Comparison of ENCODE assay signal across 17 cellular contexts in genomic region chr10:24574578-24575155, GRCh38.
A peak's percentile ranks its signal among the peaks of the same experiment; 100 is the strongest.
DNase-seq lines count a peak whose midpoint lies in the region; ATAC-seq, FAIRE-seq and TF ChIP-seq lines count a peak whose summit lies in the region.
"Had no signal": no experiment of that assay in that cellular context is flagged by ENCODE, and none has a peak within 500 bp of the region (broad histone marks: within the 10 kb centered on the region; RNA-seq: fewer than 3 reads in every experiment).

No MANE protein-coding gene starts in this region.

- no peak overlapping the region for H3K4me2 ChIP-seq in SK-N-SH
- H3K4me2 ChIP-seq in H1 (ENCODE audit: insufficient read depth in 1 of 2, low read depth in 2 of 2, low read length in 2 of 2) = no peak overlapping the region
- H3K4me2 ChIP-seq: BLaER1 treated with 17β-estradiol and CSF1 and Interleukin-3, amounts not matched to agents 10 nM and 100 nM had no signal

- no peak overlapping the region for H3K23ac ChIP-seq in H1 (ENCODE audit: insufficient read length)

- no peak overlapping the region for H2BK12ac ChIP-seq in H1 (ENCODE audit: low read depth, low read length)

- TF ChIP-seq POLR2A in H1 (IDR thresholded peaks at IDR 0.05; ENCODE audit: control extremely low read depth in 1 of 2, low read depth in 2 of 2, low read length in 2 of 2) = no peak

- DNase-seq in SK-N-SH = no peak
- no peak for DNase-seq in HFFc6
- DNase-seq in H1 (ENCODE audit: low read depth in 1 of 2, low spot score in 2 of 2) = no peak
- DNase-seq in retinal pigment epithelial cell (ENCODE audit: low read depth) = no peak
- DNase-seq in HPDE6-E6E7 (ENCODE audit: extremely low spot score) = no peak
- DNase-seq in NCI-H187 treated with DMSO at 0.1 percent for 48 hours (lab: John Stamatoyannopoulos, UW) = no peak
- DNase-seq: CD8-positive, alpha-beta memory T cell; KBM-7; NCI-H1092 treated with DMSO at 0.1 percent for 48 hours; NCI-H510A treated with DMSO at 0.1 percent for 48 hours; NCI-H82; Peyer's patch; SHP77 had no signal

- H2AK5ac ChIP-seq in H1 (ENCODE audit: low read depth, low read length) = no peak overlapping the region

- peaks cover 7% of the 10 kb centered on the region for H3K27me3 Mint-ChIP-seq in HFFc6 (ENCODE audit: insufficient read depth)

- no peak overlapping the region for H3K4me3 ChIP-seq in SK-N-SH (ENCODE audit: low read depth in 2 of 2, low read length in 1 of 2)
- no peak overlapping the region for H3K4me3 ChIP-seq in H1 (ENCODE audit: extremely low read depth in 1 of 4, insufficient read depth in 2 of 4, low read depth in 3 of 4, low read length in 4 of 4)
- H3K4me3 ChIP-seq in retinal pigment epithelial cell (ENCODE audit: low read length) = no peak overlapping the region
- H3K4me3 ChIP-seq: BLaER1 treated with 17β-estradiol and CSF1 and Interleukin-3, amounts not matched to agents 10 nM and 100 nM; Peyer's patch had no signal

- no peaks in the 10 kb centered on the region for H3K9me3 Mint-ChIP-seq in HFFc6
- H3K9me3 Mint-ChIP-seq: CD8-positive, alpha-beta memory T cell had no signal

- no peaks in the 10 kb centered on the region for H3K9me3 ChIP-seq in SK-N-SH
- H3K9me3 ChIP-seq in H1 (ENCODE audit: insufficient read depth in 2 of 2, low read depth in 1 of 2, low read length in 1 of 2) = no peaks in the 10 kb centered on the region
- H3K9me3 ChIP-seq: Peyer's patch had no signal

- H3K9me2 ChIP-seq in SK-N-SH = no peaks in the 10 kb centered on the region

- TF ChIP-seq CTCF in SK-N-SH (IDR thresholded peaks at IDR 0.05) (no peak), HFFc6 (IDR thresholded peaks at IDR 0.05) (0 out of 2 replicates have a peak, but pooled peaks have one; percentile 11), H1 (IDR thresholded peaks at IDR 0.05; ENCODE audit: control extremely low read depth in 1 of 3, insufficient read depth in 1 of 3, low read depth in 1 of 3, low read length in 3 of 3) (peak in 2 of 3 experiments; percentile 11 to 25; a peak in 2 of 4 replicates), retinal pigment epithelial cell (conservative IDR thresholded peaks at IDR 0.05; ENCODE audit: low read depth, low read length) (peak; percentile 2)

- POLR2A ChIA-PET in SK-N-SH (lab: Yijun Ruan, JAX) (no interaction called here), H1 (lab: Charles Lee; ENCODE audit: partially characterized antibody) (no interaction called here)

- H3K9ac ChIP-seq in SK-N-SH (no peak overlapping the region), H1 (replicated peaks in 1 of 4; ENCODE audit: extremely low read depth in 1 of 4, low read depth in 3 of 4, low read length in 3 of 4) (no peak overlapping the region)
- H3K9ac ChIP-seq: BLaER1 treated with 17β-estradiol and CSF1 and Interleukin-3, amounts not matched to agents 10 nM and 100 nM had no signal

- TF ChIP-seq EP300 in SK-N-SH (IDR thresholded peaks at IDR 0.05; ENCODE audit: borderline replicate concordance in 1 of 2, low read depth in 1 of 2, low read length in 1 of 2) = no peak
- no peak for TF ChIP-seq EP300 in H1 (IDR thresholded peaks at IDR 0.05; ENCODE audit: borderline replicate concordance in 1 of 2, low read depth in 2 of 2, low read length in 2 of 2)

- no peaks in the 10 kb centered on the region for H3K23me2 ChIP-seq in H1 (ENCODE audit: low read depth, low read length)

- H3K27ac ChIP-seq in SK-N-SH (ENCODE audit: low read depth in 2 of 2, low read length in 1 of 2) (no peak overlapping the region), H1 (ENCODE audit: low read depth, low read length) (no peak overlapping the region)
- H3K27ac ChIP-seq: 22Rv1; BLaER1 treated with 17β-estradiol and CSF1 and Interleukin-3, amounts not matched to agents 10 nM and 100 nM; Peyer's patch had no signal

- no peak overlapping the region for H4K5ac ChIP-seq in H1 (ENCODE audit: insufficient read length, low read depth, low read length)

- no peak for FAIRE-seq in H1 (lab: Jason Lieb, UNC)

- TF ChIP-seq RAD21 in SK-N-SH (IDR thresholded peaks at IDR 0.05; ENCODE audit: low read length) (no peak), H1 (IDR thresholded peaks at IDR 0.05 in 1 of 2, conservative IDR thresholded peaks at IDR 0.05 in 1 of 2; ENCODE audit: low read depth in 2 of 2, low read length in 2 of 2) (no peak)

- CTCF ChIA-PET in SK-N-SH (lab: Yijun Ruan, JAX) = no interaction called here
- CTCF ChIA-PET in H1 (lab: Charles Lee; ENCODE audit: partially characterized antibody) = interaction anchor here (0.6 to 0.7 kb wide), 2 partner anchors 14 to 255 kb away, joined by 3 read pairs; no protein-coding TSS in a partner anchor

- H2BK5ac ChIP-seq in H1 (ENCODE audit: low read depth, low read length) = no peak overlapping the region

- H2BK15ac ChIP-seq in H1 (ENCODE audit: low read length) = no peak overlapping the region

- H3K4me1 ChIP-seq in SK-N-SH (ENCODE audit: control insufficient read depth in 1 of 2, insufficient read depth in 2 of 2, low read depth in 1 of 2, low read length in 1 of 2) (no peaks in the 10 kb centered on the region; a peak in 1 of 4 replicates), H1 (replicated peaks in 1 of 4; ENCODE audit: control insufficient read depth in 3 of 4, insufficient read depth in 4 of 4, low read length in 3 of 4) (peaks cover 0 to 2% (median 0%) of the 10 kb centered on the region in 4 experiments; a peak in 2 of 7 replicates)
- H3K4me1 ChIP-seq: BLaER1 treated with 17β-estradiol and CSF1 and Interleukin-3, amounts not matched to agents 10 nM and 100 nM; Peyer's patch had no signal

- ATAC-seq in SK-N-SH treated with all-trans-retinoic acid at 6 μM for 48 hours = peak; percentile 23; the same call in 1 of the 3 replicates
- ATAC-seq in HG03097 (IDR thresholded peaks at IDR 0.05; ENCODE audit: low FRiP score, unreplicated experiment) = no peak

- H2BK120ac ChIP-seq in H1 (replicated peaks; ENCODE audit: low read depth, low read length) = no peak overlapping the region

- no peak overlapping the region for H3K4ac ChIP-seq in H1 (replicated peaks; ENCODE audit: insufficient read length, low read depth, low read length)

- no peak overlapping the region for H3K18ac ChIP-seq in H1 (ENCODE audit: extremely low read depth, low read length)

- H3K36me3 ChIP-seq in SK-N-SH (replicated peaks in 1 of 2; ENCODE audit: control insufficient read depth in 1 of 2, insufficient read depth in 2 of 2, low read length in 1 of 2) (no peaks in the 10 kb centered on the region), H1 (ENCODE audit: control insufficient read depth in 2 of 4, insufficient read depth in 4 of 4, low read length in 3 of 4) (no peaks in the 10 kb centered on the region)
- H3K36me3 ChIP-seq: BLaER1 treated with 17β-estradiol and CSF1 and Interleukin-3, amounts not matched to agents 10 nM and 100 nM; Peyer's patch had no signal

- no peak overlapping the region for H4K8ac ChIP-seq in H1 (ENCODE audit: extremely low read depth, insufficient read depth, low read length)

- H3K4me1 Mint-ChIP-seq in HFFc6 (ENCODE audit: low read depth) = peaks cover 12% of the 10 kb centered on the region

- no peaks in the 10 kb centered on the region for H3K79me1 ChIP-seq in H1 (ENCODE audit: low read depth, low read length)

- no peak overlapping the region for H4K91ac ChIP-seq in H1 (replicated peaks; ENCODE audit: insufficient read length, low read length)

- H3K79me2 ChIP-seq in SK-N-SH (ENCODE audit: insufficient read depth) = no peaks in the 10 kb centered on the region
- H3K79me2 ChIP-seq in H1 (ENCODE audit: control insufficient read depth in 1 of 2, insufficient read depth in 2 of 2, low read length in 2 of 2) = no peaks in the 10 kb centered on the region

- 93% methylated on average over 3 of the region's 3 CpGs for WGBS in SK-N-SH (ENCODE audit: low lambda C conversion rate)
- WGBS in H1 (ENCODE audit: extremely low coverage in 1 of 2, insufficient coverage in 1 of 2, insufficient read length in 1 of 2, insufficient replicate concordance in 2 of 2, low coverage in 1 of 2, low lambda C conversion rate in 2 of 2, missing lambda C conversion rate in 1 of 2), 2 experiments = 92% methylated on average over 3 of the region's 3 CpGs; no CpG with 5 or more reads in 1 of the 2 experiments

- H4K20me1 ChIP-seq in SK-N-SH (ENCODE audit: insufficient read depth) = no peaks in the 10 kb centered on the region
- H4K20me1 ChIP-seq in H1 (replicated peaks in 1 of 2; ENCODE audit: control insufficient read depth in 1 of 2, insufficient read depth in 2 of 2, low read length in 2 of 2) = no peaks in the 10 kb centered on the region
- H4K20me1 ChIP-seq: BLaER1 treated with 17β-estradiol and CSF1 and Interleukin-3, amounts not matched to agents 10 nM and 100 nM had no signal

- H3K27ac Mint-ChIP-seq in HFFc6 = no peak overlapping the region

- H2AFZ ChIP-seq in SK-N-SH (ENCODE audit: low read depth) = no peak overlapping the region
- H2AFZ ChIP-seq in H1 (ENCODE audit: low read length) = peak overlapping the region; percentile 8; the same call in 1 of the 2 replicates

- H3K36me3 Mint-ChIP-seq in HFFc6 (ENCODE audit: low read depth) = no peaks in the 10 kb centered on the region

- H3K56ac ChIP-seq in H1 (replicated peaks; ENCODE audit: insufficient read length, low read depth, low read length) = no peak overlapping the region

- H3F3A ChIP-seq in SK-N-SH (replicated peaks; ENCODE audit: insufficient read depth) = no peaks in the 10 kb centered on the region

- no peak overlapping the region for H2BK20ac ChIP-seq in H1 (ENCODE audit: low read length)

- H3K4me3 Mint-ChIP-seq in HFFc6 = no peak overlapping the region
- H3K4me3 Mint-ChIP-seq: CD8-positive, alpha-beta memory T cell had no signal

- H3K14ac ChIP-seq in H1 (ENCODE audit: insufficient read length) = no peak overlapping the region

- no peaks in the 10 kb centered on the region for H3K27me3 ChIP-seq in SK-N-SH (ENCODE audit: insufficient read depth)
- no peaks in the 10 kb centered on the region for H3K27me3 ChIP-seq in H1 (replicated peaks in 1 of 4; ENCODE audit: control insufficient read depth in 3 of 4, extremely low read depth in 1 of 4, insufficient read depth in 3 of 4, low read length in 3 of 4)
- H3K27me3 ChIP-seq: BLaER1 treated with 17β-estradiol and CSF1 and Interleukin-3, amounts not matched to agents 10 nM and 100 nM; Peyer's patch had no signal

TF ChIP-seq in SK-N-SH treated with all-trans-retinoic acid at 6 μM for 48 hours, 23 proteins besides CTCF, POLR2A, EP300 and RAD21 (continues in another document):
- TF ChIP-seq RARB (CRISPR knock-in tag; IDR thresholded peaks at IDR 0.05) = no peak
- no peak for TF ChIP-seq ZFP3 (CRISPR knock-in tag; IDR thresholded peaks at IDR 0.05)

TF ChIP-seq in SK-N-SH, 30 proteins besides CTCF, POLR2A, EP300 and RAD21 (continues in another document):
- TF ChIP-seq FOSL2 (IDR thresholded peaks at IDR 0.05; ENCODE audit: borderline replicate concordance, low read depth) (no peak), MXI1 (IDR thresholded peaks at IDR 0.05; ENCODE audit: low read depth, low read length) (no peak), TCF12 (IDR thresholded peaks at IDR 0.05) (no peak)

TF ChIP-seq in H1, 55 proteins besides CTCF, POLR2A, EP300 and RAD21 (continues in another document):
- TF ChIP-seq CREB1 (IDR thresholded peaks at IDR 0.05) = no peak
- TF ChIP-seq YY1 (IDR thresholded peaks at IDR 0.05; ENCODE audit: low read depth, low read length) = no peak
- no peak for TF ChIP-seq CEBPB (IDR thresholded peaks at IDR 0.05; ENCODE audit: low read depth, low read length)
- no peak for TF ChIP-seq BRCA1 (IDR thresholded peaks at IDR 0.05; ENCODE audit: low read depth, low read length)
- no peak for TF ChIP-seq NANOG (IDR thresholded peaks at IDR 0.05; ENCODE audit: insufficient read depth, low read depth, low read length, poor library complexity, severe bottlenecking)
